25 cellular contexts compared by ENCODE assay signal in genomic region chr12:128537668-128538067, GRCh38.
"Had no signal": no experiment of that assay in that cellular context is flagged by ENCODE, and none has a peak within 500 bp of the region (broad histone marks: within the 10 kb centered on the region; RNA-seq: fewer than 3 reads in every experiment).

No MANE protein-coding gene starts in this region.

- H3K4me3 ChIP-seq: stomach, suprapubic skin, testis, thoracic aorta, thyroid gland, tibial artery, tibial nerve, transverse colon, upper lobe of left lung, upper lobe of right lung, uterus, vagina had no signal

- H3K4me1 ChIP-seq: stomach, suprapubic skin, testis, thyroid gland, tibial artery, tibial nerve, transverse colon, upper lobe of left lung, upper lobe of right lung, uterus, vagina had no signal

- H3K9me3 ChIP-seq: testis, thoracic aorta, thyroid gland, tibial artery, transverse colon, upper lobe of right lung, uterus, vagina had no signal

- FAIRE-seq: urothelium cell line had no signal

- H3K27me3 ChIP-seq: stomach, suprapubic skin, testis, thyroid gland, tibial artery, tibial nerve, transverse colon, upper lobe of left lung, upper lobe of right lung, uterus, vagina had no signal

- H3K36me3 ChIP-seq: stomach, suprapubic skin, thoracic aorta, thyroid gland, tibial artery, tibial nerve, transverse colon, upper lobe of left lung, upper lobe of right lung, uterus, vagina had no signal

- DNase-seq: stimulated activated CD4-positive, alpha-beta T cell treated with anti-CD3 and anti-CD28 coated beads, Interleukin-2, amount 100 ng/mL, for 48 hours; stimulated activated CD4-positive, alpha-beta T cell treated with anti-CD3 and anti-CD28 coated beads, Interleukin-4, amount 100 ng/mL, for 1 hour; stimulated activated CD4-positive, alpha-beta T cell treated with anti-CD3 and anti-CD28 coated beads, Interleukin-4, amount 100 ng/mL, for 24 hours; stimulated activated CD4-positive, alpha-beta T cell treated with anti-CD3 and anti-CD28 coated beads, Interleukin-4, amount 100 ng/mL, for 4 hours; stimulated activated CD8-positive, alpha-beta memory T cell treated with anti-CD3 and anti-CD28 coated beads, Interleukin-4, amount 100 ng/mL, for 48 hours; stimulated activated naive B cell treated with anti-CD40 and anti-IgM and Interleukin-4, amounts not matched to agents 10 μg/mL and 1 μg/mL and 100 μg/mL, for 72 hours; stimulated activated naive CD4-positive, alpha-beta T cell; stimulated activated naive CD4-positive, alpha-beta T cell treated with Interleukin-2 at 50 U/mL for 16 hours; stimulated activated naive CD8-positive, alpha-beta T cell treated with anti-CD3 and anti-CD28 coated beads, Interleukin-15, amount 100 ng/mL, for 72 hours; stimulated activated naive CD8-positive, alpha-beta T cell treated with anti-CD3 and anti-CD28 coated beads, Interleukin-15, Interleukin-2, amounts not matched to agents 100 U/mL and 50 U/mL, for 24 hours; stomach; substantia nigra; testis; thyroid gland; tibial artery; transverse colon; trophoblast cell; upper lobe of left lung; upper lobe of right lung; uterus had no signal

- H3K27ac ChIP-seq: stomach, suprapubic skin, testis, thoracic aorta, thyroid gland, tibial artery, tibial nerve, transverse colon, upper lobe of left lung, upper lobe of right lung, uterus, vagina had no signal
